In genomic region chr1:12602633-12603024, GRCh38 we compare ENCODE assay signal across 2 cellular contexts.
TF ChIP-seq lines count a peak whose summit lies in the region.

No MANE protein-coding gene starts in this region.

TF ChIP-seq in HEK293, 187 proteins besides CTCF, POLR2A, EP300 and RAD21 (continued from another document):
- TF ChIP-seq ZNF488 (tag by site-specific recombination; IDR thresholded peaks at IDR 0.05) = no peak

TF ChIP-seq in HepG2, 621 proteins besides CTCF, POLR2A, EP300 and RAD21 (continued from another document):
- TF ChIP-seq DZIP1 (CRISPR knock-in tag; IDR thresholded peaks at IDR 0.05) (no peak), SMARCC2 (IDR thresholded peaks at IDR 0.05) (no peak), KDM3A (CRISPR knock-in tag; IDR thresholded peaks at IDR 0.05; ENCODE audit: low read depth) (no peak), MIER2 (CRISPR knock-in tag; IDR thresholded peaks at IDR 0.05) (no peak), NRL (CRISPR knock-in tag; IDR thresholded peaks at IDR 0.05; ENCODE audit: borderline replicate concordance) (no peak), TAF15 (IDR thresholded peaks at IDR 0.05; ENCODE audit: low read depth, low read length, poor library complexity, severe bottlenecking) (no peak), FOXO4 (CRISPR knock-in tag; conservative IDR thresholded peaks at IDR 0.05) (0 out of 2 replicates have a peak, but pooled peaks have one; percentile 14), ZNF33A (CRISPR knock-in tag; IDR thresholded peaks at IDR 0.05; ENCODE audit: borderline replicate concordance) (no peak), PHF21A (CRISPR knock-in tag; IDR thresholded peaks at IDR 0.05) (no peak), ZNF788 (CRISPR knock-in tag; IDR thresholded peaks at IDR 0.05; ENCODE audit: borderline replicate concordance) (no peak), AGO1 (IDR thresholded peaks at IDR 0.05; ENCODE audit: low read depth, low read length, poor library complexity, severe bottlenecking) (peak; percentile 39), MXI1 (IDR thresholded peaks at IDR 0.05; ENCODE audit: borderline replicate concordance, low read depth, low read length) (no peak), ZNF230 (CRISPR knock-in tag; IDR thresholded peaks at IDR 0.05) (no peak), ZNF782 (CRISPR knock-in tag; IDR thresholded peaks at IDR 0.05; ENCODE audit: borderline replicate concordance) (no peak), DPF2 (CRISPR knock-in tag; IDR thresholded peaks at IDR 0.05; ENCODE audit: borderline replicate concordance, low read depth) (no peak), ZNF768 (CRISPR knock-in tag; IDR thresholded peaks at IDR 0.05) (peak; percentile 92)
TF ChIP-seq in HepG2: peak in this region for 4.
